ENCODE assay signal across 19 cellular contexts in genomic region chr6:22622390-22622789, GRCh38. TPM values are rescaled to one million over a fixed set of nuclear protein-coding genes. Genes with fewer than 3 reads are reported as not detected.
A peak's percentile ranks its signal among the peaks of the same experiment; 100 is the strongest.
DNase-seq lines count a peak whose midpoint lies in the region; TF ChIP-seq lines count a peak whose summit lies in the region.
"Had no signal": no experiment of that assay in that cellular context is flagged by ENCODE, and none has a peak within 500 bp of the region (broad histone marks: within the 10 kb centered on the region; RNA-seq: fewer than 3 reads in every experiment).

No MANE protein-coding gene starts in this region.

- H3K36me3 Mint-ChIP-seq in chondrocyte (ENCODE audit: low read depth) (peaks cover 3% of the 10 kb centered on the region), neural progenitor cell (peaks cover 6% of the 10 kb centered on the region)
- H3K36me3 Mint-ChIP-seq: CD4-positive, alpha-beta memory T cell had no signal

- no peaks in the 10 kb centered on the region for H3K36me3 ChIP-seq in neural progenitor cell
- H3K36me3 ChIP-seq: MG63, SJCRH30 had no signal

- H2AFZ ChIP-seq in neural progenitor cell (replicated peaks): no peak overlapping the region

- H3K4me1 ChIP-seq in neural progenitor cell: peaks cover 8% of the 10 kb centered on the region
- H3K4me1 ChIP-seq: SJCRH30 had no signal

- H3K27ac ChIP-seq in neural progenitor cell: no peak overlapping the region
- H3K27ac ChIP-seq: SJCRH30 had no signal

- no peaks in the 10 kb centered on the region for H3K27me3 ChIP-seq in neural progenitor cell
- H3K27me3 ChIP-seq: MG63, SJCRH30 had no signal

- H3K27ac Mint-ChIP-seq in chondrocyte (ENCODE audit: unreplicated experiment): peak overlapping the region; percentile 47
- H3K27ac Mint-ChIP-seq in neural progenitor cell: peak overlapping the region; percentile 65
- H3K27ac Mint-ChIP-seq: B cell; CD4-positive, alpha-beta memory T cell had no signal

- H3K4me3 ChIP-seq in neural progenitor cell: no peak overlapping the region
- H3K4me3 ChIP-seq: MG63, SJCRH30 had no signal

- no peaks in the 10 kb centered on the region for H4K20me1 ChIP-seq in neural progenitor cell (ENCODE audit: low read depth)

- no peaks in the 10 kb centered on the region for H3K27me3 Mint-ChIP-seq in chondrocyte (ENCODE audit: low read depth)
- peaks cover 4% of the 10 kb centered on the region for H3K27me3 Mint-ChIP-seq in neural progenitor cell (ENCODE audit: insufficient read depth, low read depth)
- H3K27me3 Mint-ChIP-seq: B cell; CD4-positive, alpha-beta memory T cell had no signal

- H3K9me3 Mint-ChIP-seq in chondrocyte (ENCODE audit: low read depth) (peaks cover 19% of the 10 kb centered on the region), neural progenitor cell (peaks cover 24% of the 10 kb centered on the region)

- H3K9ac ChIP-seq in neural progenitor cell: no peak overlapping the region

- H3K79me2 ChIP-seq in neural progenitor cell (ENCODE audit: low read depth): no peaks in the 10 kb centered on the region

- DNase-seq in EL (peak; percentile 13), M059J (ENCODE audit: low read depth) (peak; percentile 23), chondrocyte (ENCODE audit: low spot score) (no peak), neural progenitor cell (ENCODE audit: low spot score) (no peak), AML-193 (lab: John Stamatoyannopoulos, UW) (no peak), hippocampal formation (lab: John Stamatoyannopoulos, UW) (no peak), erythroblast (lab: John Stamatoyannopoulos, UW) (no peak), islet precursor cell (no peak)
- DNase-seq: ACHN; CD4-positive, alpha-beta memory T cell; KG1; MG63; NCI-H1092 treated with DMSO at 0.1 percent for 48 hours; NCI-H1930; NCI-H2171; NCI-H510A treated with DMSO at 0.1 percent for 48 hours had no signal

- peaks cover 4% of the 10 kb centered on the region for H3F3A ChIP-seq in neural progenitor cell (ENCODE audit: low read depth)

- TF ChIP-seq CTCF in chondrocyte (IDR thresholded peaks at IDR 0.05): no peak
- no peak for TF ChIP-seq CTCF in neural progenitor cell (IDR thresholded peaks at IDR 0.05)

- H3K4me2 ChIP-seq in neural progenitor cell: no peak overlapping the region

- H3K9me3 ChIP-seq in neural progenitor cell (ENCODE audit: low read depth): no peaks in the 10 kb centered on the region
- H3K9me3 ChIP-seq: MG63, SJCRH30 had no signal

- H3K4me3 Mint-ChIP-seq in chondrocyte (ENCODE audit: unreplicated experiment) (no peak overlapping the region), neural progenitor cell (no peak overlapping the region)
- H3K4me3 Mint-ChIP-seq: B cell; CD4-positive, alpha-beta memory T cell had no signal

- TF ChIP-seq POLR2A in erythroblast (IDR thresholded peaks at IDR 0.05; ENCODE audit: low read length): no peak

- peaks cover 19% of the 10 kb centered on the region for H3K4me1 Mint-ChIP-seq in chondrocyte (ENCODE audit: low read depth)
- H3K4me1 Mint-ChIP-seq in neural progenitor cell: no peaks in the 10 kb centered on the region
- H3K4me1 Mint-ChIP-seq: B cell; CD4-positive, alpha-beta memory T cell had no signal

RNA-seq across cellular contexts. Expression of gene HDGFL1, which starts 53.0 kb away (rescaled TPM):
- not detected in 2 replicates for total RNA-seq in M059J (2014; rRNA removed; shearing (Covaris generic))
- total RNA-seq in chondrocyte (not detected in 3 replicates), neural progenitor cell (ENCODE audit: low replicate concordance) (not detected in 2 replicates)
- total RNA-seq: B cell; CD4-positive, alpha-beta memory T cell; H1; SJCRH30 had no signal

Comparison
In these comparisons a context has a peak if more than half of its experiments do, and no peak if none do; other contexts are left out.
1. DNase-seq: peak in EL (single experiment) and M059J (single experiment); none in chondrocyte (single experiment), neural progenitor cell (single experiment), AML-193 (0 of 2), hippocampal formation (0 of 2), erythroblast (0 of 2) and islet precursor cell (single experiment).